ENCODE assay signal across 12 cellular contexts in the genomic region with DNA sequence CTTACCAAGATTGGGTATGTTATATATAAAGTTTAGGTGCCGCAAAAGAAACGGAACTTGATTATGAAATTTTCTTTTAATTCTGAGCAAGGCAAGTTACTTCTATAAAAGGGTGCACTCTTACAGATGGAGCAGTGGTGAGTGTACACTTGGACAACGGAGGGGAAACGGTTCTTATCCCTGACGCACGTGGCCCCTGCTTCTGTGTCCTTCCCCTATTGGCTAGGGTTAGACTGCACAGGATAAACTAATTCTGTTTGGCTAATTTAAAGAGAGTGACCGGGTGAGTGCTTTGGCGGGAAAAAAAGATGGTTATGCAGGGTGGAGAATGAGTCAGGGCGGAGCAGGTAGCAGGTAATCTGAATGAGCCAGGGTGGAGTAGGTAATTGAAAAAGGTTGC.
"Had no signal": no experiment of that assay in that cellular context is flagged by ENCODE, and none has a peak within 500 bp of the region (broad histone marks: within the 10 kb centered on the region; RNA-seq: fewer than 3 reads in every experiment).

No MANE protein-coding gene starts in this region.

- H3K27ac Mint-ChIP-seq: endodermal cell; naive thymus-derived CD4-positive, alpha-beta T cell; nephron progenitor cell had no signal

- H3K36me3 ChIP-seq: heart left ventricle, ovary, right atrium auricular region had no signal

- DNase-seq: effector CD4-positive, alpha-beta T cell; endodermal cell; heart left ventricle; naive thymus-derived CD4-positive, alpha-beta T cell; nephron progenitor cell; ovary; small intestine; stimulated activated CD4-positive, alpha-beta T cell treated with anti-CD3 and anti-CD28 coated beads, Interleukin-2, amount 100 ng/mL, for 48 hours; stimulated activated naive CD4-positive, alpha-beta T cell treated with Interleukin-2 at 50 U/mL for 16 hours; trophoblast cell had no signal

- H3K4me1 Mint-ChIP-seq: naive thymus-derived CD4-positive, alpha-beta T cell; nephron progenitor cell had no signal

- H3K4me1 ChIP-seq: right atrium auricular region had no signal

- H3K4me3 ChIP-seq: coronary artery, heart left ventricle, ovary, right atrium auricular region had no signal

- H3K9me3 ChIP-seq: right atrium auricular region had no signal

- H3K27ac ChIP-seq: coronary artery, heart left ventricle, ovary, right atrium auricular region had no signal

- H3K27me3 ChIP-seq: heart left ventricle, ovary, right atrium auricular region had no signal

- ATAC-seq: heart left ventricle; naive thymus-derived CD4-positive, alpha-beta T cell had no signal

- H3K4me3 Mint-ChIP-seq: endodermal cell; naive thymus-derived CD4-positive, alpha-beta T cell; nephron progenitor cell had no signal
